In the genomic region with DNA sequence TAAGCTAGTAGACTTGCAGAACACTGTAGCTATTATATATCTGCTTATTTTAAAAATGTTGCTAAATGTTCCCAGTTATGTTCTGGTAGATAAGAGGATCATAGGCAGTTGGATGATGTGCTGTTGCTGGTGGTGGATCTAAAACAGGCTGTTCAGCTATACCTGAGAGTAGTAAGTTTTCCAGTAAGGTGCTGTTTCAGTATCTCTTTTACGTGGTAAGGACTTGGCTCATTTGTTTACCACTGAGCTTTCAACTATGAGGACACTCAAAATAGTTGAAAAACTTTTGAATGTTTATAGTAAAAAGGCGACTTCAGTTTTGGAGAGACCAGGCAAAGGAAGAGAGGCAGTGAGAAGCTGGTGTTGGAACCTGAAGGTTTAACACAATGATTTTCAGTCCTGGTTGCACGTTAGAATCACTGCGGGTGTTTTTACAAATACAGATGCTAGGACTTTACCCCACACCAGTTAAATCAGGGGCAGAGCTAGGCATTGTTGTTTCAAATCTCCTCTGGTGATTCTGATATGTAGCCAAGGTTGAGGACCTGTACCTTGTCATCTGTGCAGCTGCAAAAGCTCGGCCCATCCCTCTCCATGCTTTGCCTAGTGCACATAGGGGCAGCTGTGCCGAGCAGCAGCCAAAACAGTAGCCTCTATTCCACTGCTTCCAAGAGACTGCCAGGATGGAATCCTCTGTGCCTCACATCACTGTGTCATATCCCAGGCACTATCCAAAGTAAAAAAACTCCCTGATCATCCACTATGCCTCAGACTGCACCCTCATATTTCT, we compare ENCODE assay signal across 12 cellular contexts.
DNase-seq lines count a peak whose midpoint lies in the region; ATAC-seq, FAIRE-seq and TF ChIP-seq lines count a peak whose summit lies in the region.
"Had no signal": no experiment of that assay in that cellular context is flagged by ENCODE, and none has a peak within 500 bp of the region (broad histone marks: within the 10 kb centered on the region; RNA-seq: fewer than 3 reads in every experiment).

No MANE protein-coding gene starts in this region.

- no peak for TF ChIP-seq POLR2A in GM12878 (IDR thresholded peaks at IDR 0.05; ENCODE audit: low read depth, low read length)

- SMC1A ChIA-PET in GM12878 (lab: Charles Lee; ENCODE audit: uncharacterized antibody, unreplicated experiment) = interaction anchor here (0.7 to 2.9 kb wide), 17 partner anchors 11 to 257 kb away, joined by 3 to 24 read pairs (median 4); no protein-coding TSS in a partner anchor

- CTCF ChIA-PET in GM10248 (lab: Yijun Ruan, JAX) (interaction anchor here (0.7 to 1.8 kb wide), 8 partner anchors 9 to 256 kb away, joined by 3 to 6 read pairs (median 4); no protein-coding TSS in a partner anchor), GM12878 (lab: Yijun Ruan, JAX) (interaction anchor here (0.6 to 1.8 kb wide), 8 partner anchors 11 to 257 kb away, joined by 3 to 7 read pairs (median 4); no protein-coding TSS in a partner anchor)

- POLR2A ChIA-PET in GM10248 (lab: Yijun Ruan, JAX) = no interaction called here
- POLR2A ChIA-PET in GM12878 (lab: Charles Lee) = interaction anchor here (0.5 to 1.1 kb wide), 7 partner anchors 8 to 133 kb away, joined by 3 to 5 read pairs (median 4); no protein-coding TSS in a partner anchor

- H3K27ac ChIP-seq in GM12878 (ENCODE audit: control insufficient read depth, insufficient read depth) = peak overlapping the region; percentile 77

- no peak for TF ChIP-seq EP300 in GM12878 (IDR thresholded peaks at IDR 0.05; ENCODE audit: borderline replicate concordance in 1 of 2, control insufficient read depth in 1 of 2, low read depth in 2 of 2, low read length in 2 of 2)

- no peaks in the 10 kb centered on the region for H3K27me3 ChIP-seq in GM12878 (replicated peaks in 1 of 2; ENCODE audit: control insufficient read depth in 2 of 2, insufficient read depth in 2 of 2, low read length in 1 of 2)
- H3K27me3 ChIP-seq: BE2C had no signal

- DNase-seq in GM10248 (ENCODE audit: extremely low spot score) (peak; percentile 38), GM12878 (ENCODE audit: low read depth, low spot score) (peak; percentile 51), D341Med (ENCODE audit: low spot score) (no peak), H4 (ENCODE audit: low spot score) (no peak), NOMO-1 (lab: John Stamatoyannopoulos, UW; ENCODE audit: unreplicated experiment in 2 of 2) (no peak)
- no peak for DNase-seq in activated CD4-positive, alpha-beta T cell treated with anti-CD3 and anti-CD28 coated beads for 48 hours
- DNase-seq: activated naive CD8-positive, alpha-beta T cell treated with anti-CD3 and anti-CD28 coated beads, Interleukin-2, amount 50 U/mL, for 24 hours; BE2C; naive B cell; NCI-H1105 treated with DMSO at 0.1 percent for 48 hours had no signal

- H3K9me3 ChIP-seq in GM12878 (replicated peaks; ENCODE audit: control insufficient read depth, insufficient read depth, low read length) = peaks cover 4% of the 10 kb centered on the region
- H3K9me3 ChIP-seq: BE2C had no signal

- no TSS peak for BruUV-seq in GM12878 (replicated peaks; lab: Mats Ljungman, UMichigan)

- TF ChIP-seq RAD21 in GM12878 (IDR thresholded peaks at IDR 0.05; ENCODE audit: insufficient read depth, low read depth, low read length) = no peak

- no peak for TF ChIP-seq CTCF in GM10248 (IDR thresholded peaks at IDR 0.05; ENCODE audit: control extremely low read depth, extremely low read depth, low read depth, missing control alignments)
- no peak for TF ChIP-seq CTCF in GM12878 (IDR thresholded peaks at IDR 0.05 in 2 of 3, conservative IDR thresholded peaks at IDR 0.05 in 1 of 3; ENCODE audit: control insufficient read depth in 2 of 3, extremely low read depth in 1 of 3, insufficient read depth in 1 of 3, low read depth in 3 of 3, low read length in 3 of 3)

- peak overlapping the region; percentile 65 for H3K4me3 ChIP-seq in GM12878

- H3K79me2 ChIP-seq in GM12878 (ENCODE audit: control insufficient read depth, insufficient read depth, low read length) = peaks cover 4% of the 10 kb centered on the region

- intact Hi-C loops in GM12878 (cut with micrococcal nuclease; ENCODE audit: unreplicated experiment) = no loop called here

- H4K20me1 ChIP-seq in GM12878 (ENCODE audit: control insufficient read depth, insufficient read depth) = no peaks in the 10 kb centered on the region

- no peak for FAIRE-seq in GM12878 (lab: Jason Lieb, UNC)

- RAD21 ChIA-PET in GM12878 (lab: Charles Lee; ENCODE audit: unreplicated experiment) = interaction anchor here (0.7 to 1.9 kb wide), 14 partner anchors 8 to 1854 kb away, joined by 3 to 17 read pairs (median 4); no protein-coding TSS in a partner anchor

- peak overlapping the region; percentile 37; the same call in 1 of the 2 replicates for H3K9ac ChIP-seq in GM12878 (ENCODE audit: control insufficient read depth, insufficient read depth, low read length)

- 2% methylated on average over 6 of the region's 6 CpGs for WGBS in GM12878 (ENCODE audit: insufficient coverage, insufficient replicate concordance, low lambda C conversion rate, missing lambda C conversion rate)

- no peaks in the 10 kb centered on the region for H3K36me3 ChIP-seq in GM12878 (ENCODE audit: control insufficient read depth in 2 of 2, insufficient read depth in 2 of 2, low read length in 1 of 2)
- H3K36me3 ChIP-seq: BE2C had no signal

- ATAC-seq in GM19455 (IDR thresholded peaks at IDR 0.05; ENCODE audit: unreplicated experiment) = peak; percentile 90
- peak; percentile 83 for ATAC-seq in HG03060 (IDR thresholded peaks at IDR 0.05; ENCODE audit: low read depth, unreplicated experiment)
- peak; percentile 90 for ATAC-seq in GM12878
- ATAC-seq: activated naive CD8-positive, alpha-beta T cell treated with anti-CD3 and anti-CD28 coated beads, Interleukin-2, amount 50 U/mL, for 24 hours had no signal

- H3K4me2 ChIP-seq in GM12878 (ENCODE audit: control insufficient read depth, insufficient read depth) = peak overlapping the region; percentile 89

- in situ Hi-C loops in GM12878 (cut with MboI) = no loop called here

- H2AFZ ChIP-seq in GM12878 (ENCODE audit: control insufficient read depth, low read depth, low read length) = peak overlapping the region; percentile 46

- peaks cover 37% of the 10 kb centered on the region for H3K4me1 ChIP-seq in GM12878 (ENCODE audit: control insufficient read depth, insufficient read depth, low read length)
- H3K4me1 ChIP-seq: BE2C had no signal

TF ChIP-seq in GM12878, 131 proteins besides CTCF, POLR2A, EP300 and RAD21 (continues in another document):
- TF ChIP-seq CEBPB (IDR thresholded peaks at IDR 0.05; ENCODE audit: borderline replicate concordance in 1 of 2, low read depth in 2 of 2, low read length in 2 of 2) (no peak), MYC (IDR thresholded peaks at IDR 0.05; ENCODE audit: insufficient read depth, insufficient read length, insufficient replicate concordance, low read length, severe bottlenecking) (no peak), NFIC (IDR thresholded peaks at IDR 0.05; ENCODE audit: low read depth, low read length) (peak; percentile 77), SMARCA5 (IDR thresholded peaks at IDR 0.05) (no peak), ASH2L (IDR thresholded peaks at IDR 0.05; ENCODE audit: borderline replicate concordance, low read depth) (no peak), CREB1 (IDR thresholded peaks at IDR 0.05; ENCODE audit: low read depth) (peak; percentile 26; the same call in 1 of the 2 replicates), CBX3 (IDR thresholded peaks at IDR 0.05; ENCODE audit: borderline replicate concordance, low read depth) (no peak), MXI1 (IDR thresholded peaks at IDR 0.05; ENCODE audit: low read depth, low read length) (no peak), GABPA (IDR thresholded peaks at IDR 0.05; ENCODE audit: low read depth) (no peak), ZNF274 (IDR thresholded peaks at IDR 0.05; ENCODE audit: insufficient read depth, insufficient read length) (no peak), EED (IDR thresholded peaks at IDR 0.05; ENCODE audit: low read depth) (peak; percentile 48), RUNX3 (IDR thresholded peaks at IDR 0.05; ENCODE audit: low read length) (peak; percentile 37), MEF2A (IDR thresholded peaks at IDR 0.05; ENCODE audit: insufficient read depth, low read depth, low read length) (peak; percentile 52; the same call in 1 of the 2 replicates)
- TF ChIP-seq, protein P1, sequence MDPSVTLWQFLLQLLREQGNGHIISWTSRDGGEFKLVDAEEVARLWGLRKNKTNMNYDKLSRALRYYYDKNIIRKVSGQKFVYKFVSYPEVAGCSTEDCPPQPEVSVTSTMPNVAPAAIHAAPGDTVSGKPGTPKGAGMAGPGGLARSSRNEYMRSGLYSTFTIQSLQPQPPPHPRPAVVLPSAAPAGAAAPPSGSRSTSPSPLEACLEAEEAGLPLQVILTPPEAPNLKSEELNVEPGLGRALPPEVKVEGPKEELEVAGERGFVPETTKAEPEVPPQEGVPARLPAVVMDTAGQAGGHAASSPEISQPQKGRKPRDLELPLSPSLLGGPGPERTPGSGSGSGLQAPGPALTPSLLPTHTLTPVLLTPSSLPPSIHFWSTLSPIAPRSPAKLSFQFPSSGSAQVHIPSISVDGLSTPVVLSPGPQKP (IDR thresholded peaks at IDR 0.05; ENCODE audit: low read depth, low read length) = no peak
- TF ChIP-seq, protein P2, sequence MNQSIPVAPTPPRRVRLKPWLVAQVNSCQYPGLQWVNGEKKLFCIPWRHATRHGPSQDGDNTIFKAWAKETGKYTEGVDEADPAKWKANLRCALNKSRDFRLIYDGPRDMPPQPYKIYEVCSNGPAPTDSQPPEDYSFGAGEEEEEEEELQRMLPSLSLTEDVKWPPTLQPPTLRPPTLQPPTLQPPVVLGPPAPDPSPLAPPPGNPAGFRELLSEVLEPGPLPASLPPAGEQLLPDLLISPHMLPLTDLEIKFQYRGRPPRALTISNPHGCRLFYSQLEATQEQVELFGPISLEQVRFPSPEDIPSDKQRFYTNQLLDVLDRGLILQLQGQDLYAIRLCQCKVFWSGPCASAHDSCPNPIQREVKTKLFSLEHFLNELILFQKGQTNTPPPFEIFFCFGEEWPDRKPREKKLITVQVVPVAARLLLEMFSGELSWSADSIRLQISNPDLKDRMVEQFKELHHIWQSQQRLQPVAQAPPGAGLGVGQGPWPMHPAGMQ (IDR thresholded peaks at IDR 0.05; ENCODE audit: borderline replicate concordance) = no peak
- TF ChIP-seq, protein P3, sequence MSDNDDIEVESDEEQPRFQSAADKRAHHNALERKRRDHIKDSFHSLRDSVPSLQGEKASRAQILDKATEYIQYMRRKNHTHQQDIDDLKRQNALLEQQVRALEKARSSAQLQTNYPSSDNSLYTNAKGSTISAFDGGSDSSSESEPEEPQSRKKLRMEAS (IDR thresholded peaks at IDR 0.05; ENCODE audit: low read depth, low read length) = no peak

Comparison
In these comparisons a context has a peak if more than half of its experiments do, and no peak if none do; other contexts are left out.
1. DNase-seq: peak in GM10248 (single experiment) and GM12878 (single experiment); none in D341Med (single experiment), activated CD4-positive, alpha-beta T cell treated with anti-CD3 and anti-CD28 coated beads for 48 hours (single experiment), H4 (single experiment) and NOMO-1 (0 of 2).
2. Peak in every context shown above with its lines, with median percentiles within 50 percentile points of each other: ATAC-seq.